17 cellular contexts compared by ENCODE assay signal in the genomic region with DNA sequence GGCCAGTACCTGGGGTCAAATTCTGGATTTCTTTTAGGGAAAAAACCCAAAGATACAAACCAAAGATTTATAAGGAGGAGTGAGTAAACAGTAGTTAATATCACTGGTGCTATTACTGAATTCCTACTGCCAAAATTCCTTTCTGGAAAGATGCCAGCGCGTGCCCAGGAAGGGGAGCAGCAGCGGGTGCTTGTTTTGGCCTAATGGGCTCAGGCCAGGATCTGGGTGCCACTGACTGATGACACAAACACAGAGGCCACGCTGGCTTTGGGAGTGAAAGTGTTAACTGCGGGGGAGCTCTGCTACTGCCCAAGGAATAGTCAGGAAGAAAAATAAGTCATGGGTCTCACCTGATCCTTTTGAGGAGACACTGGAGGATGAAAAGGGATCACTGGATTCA.
"Had no signal": no experiment of that assay in that cellular context is flagged by ENCODE, and none has a peak within 500 bp of the region (broad histone marks: within the 10 kb centered on the region; RNA-seq: fewer than 3 reads in every experiment).

No MANE protein-coding gene starts in this region.

- H3K27ac ChIP-seq: cardiac muscle cell, colonic mucosa, epithelial cell of prostate, pancreas, right lobe of liver, testis, upper lobe of right lung had no signal

- H3K9me3 ChIP-seq: colonic mucosa, pancreas, testis, upper lobe of right lung had no signal

- H3K27me3 Mint-ChIP-seq: activated naive CD8-positive, alpha-beta T cell had no signal

- H3K4me3 ChIP-seq: cardiac muscle cell, colonic mucosa, pancreas, right lobe of liver, testis, upper lobe of right lung had no signal

- H3K36me3 ChIP-seq: colonic mucosa had no signal

- H3K27ac Mint-ChIP-seq: activated naive CD8-positive, alpha-beta T cell; endodermal cell had no signal

- H3K4me1 Mint-ChIP-seq: endodermal cell had no signal

- H3K4me3 Mint-ChIP-seq: activated naive CD8-positive, alpha-beta T cell; endodermal cell had no signal

- DNase-seq: activated CD4-positive, CD25-positive, alpha-beta regulatory T cell treated with anti-CD3 and anti-CD28 coated beads, Interleukin-2, amount 50 U/mL, for 72 hours; activated CD8-positive, alpha-beta memory T cell treated with anti-CD3 and anti-CD28 coated beads for 24 hours; activated T-cell treated with anti-CD3 and anti-CD28 coated beads, Interleukin-2, amount 50 U/mL, for 48 hours; colonic mucosa; endodermal cell; foreskin fibroblast; islet precursor cell; pancreas; small intestine; stimulated activated CD4-positive, alpha-beta T cell treated with anti-CD3 and anti-CD28 coated beads, Interleukin-4, amount 100 ng/mL, for 1 hour; T-helper 1 cell; testis; upper lobe of right lung had no signal

- H3K4me1 ChIP-seq: colonic mucosa, pancreas, right lobe of liver had no signal
